Comparison of ENCODE assay signal across 21 cellular contexts in the genomic region with DNA sequence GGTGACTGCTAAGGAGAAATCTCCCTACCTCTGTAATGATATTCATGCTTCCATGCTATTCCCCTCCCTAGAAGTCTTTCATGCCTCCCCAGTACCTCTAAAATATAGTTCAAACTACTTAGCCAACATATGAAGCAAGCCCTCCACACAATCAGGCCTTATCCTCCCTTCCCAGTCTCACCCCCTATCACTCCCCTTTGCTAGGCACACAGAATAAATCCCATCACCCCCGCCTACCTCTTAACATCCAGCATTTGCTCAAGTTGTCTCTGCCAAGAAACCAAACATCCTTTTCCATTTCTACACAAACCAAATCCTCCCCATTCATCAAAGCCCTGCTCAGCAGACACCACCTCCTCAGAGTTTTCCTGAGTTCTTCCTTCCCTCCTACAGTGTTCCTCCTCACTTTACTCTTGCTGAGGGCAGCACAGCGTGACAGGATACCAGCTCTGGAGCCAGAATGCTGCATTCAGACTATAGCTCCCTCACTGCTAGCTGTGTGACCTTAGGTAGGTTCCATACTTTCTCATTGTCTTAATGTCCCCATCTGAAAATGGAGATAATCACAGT. TPM values are rescaled to one million over a fixed set of nuclear protein-coding genes. Genes with fewer than 3 reads are reported as not detected.
DNase-seq lines count a peak whose midpoint lies in the region; ATAC-seq and FAIRE-seq lines count a peak whose summit lies in the region.
"Had no signal": no experiment of that assay in that cellular context is flagged by ENCODE, and none has a peak within 500 bp of the region (broad histone marks: within the 10 kb centered on the region; RNA-seq: fewer than 3 reads in every experiment).

No MANE protein-coding gene starts in this region.

- peaks cover 47% of the 10 kb centered on the region for H3K4me1 Mint-ChIP-seq in activated T-helper 1 cell treated with anti-CD3 and anti-CD28 coated beads, Interleukin-12 subunit alpha, Interleukin-12 subunit beta, Interleukin-2, Interleukin-4 antibody, amounts not matched to agents 30 ng/mL and 10 ng/mL and 1 ng/mL, durations not matched to agents 14 hours and 24 hours and 36 hours (ENCODE audit: low read depth)
- peaks cover 42 to 77% (median 72%) of the 10 kb centered on the region in 4 donors for H3K4me1 Mint-ChIP-seq in naive thymus-derived CD8-positive, alpha-beta T cell
- peaks cover 31 to 69% (median 46%) of the 10 kb centered on the region in 3 donors for H3K4me1 Mint-ChIP-seq in CD8-positive, alpha-beta memory T cell

- no peaks in the 10 kb centered on the region for H3K9me3 Mint-ChIP-seq in activated T-helper 1 cell treated with anti-CD3 and anti-CD28 coated beads, Interleukin-12 subunit alpha, Interleukin-12 subunit beta, Interleukin-2, Interleukin-4 antibody, amounts not matched to agents 30 ng/mL and 10 ng/mL and 1 ng/mL, durations not matched to agents 14 hours and 24 hours and 36 hours
- no peaks in the 10 kb centered on the region for H3K9me3 Mint-ChIP-seq in naive thymus-derived CD8-positive, alpha-beta T cell
- H3K9me3 Mint-ChIP-seq in CD8-positive, alpha-beta memory T cell: no peaks in the 10 kb centered on the region

- H3K4me3 Mint-ChIP-seq in activated T-helper 1 cell treated with anti-CD3 and anti-CD28 coated beads, Interleukin-12 subunit alpha, Interleukin-12 subunit beta, Interleukin-2, Interleukin-4 antibody, amounts not matched to agents 30 ng/mL and 10 ng/mL and 1 ng/mL, durations not matched to agents 14 hours and 24 hours and 36 hours: no peak overlapping the region
- peak overlapping the region in 3 of 10 donors; percentile 1 to 12 (median 4) for H3K4me3 Mint-ChIP-seq in naive thymus-derived CD8-positive, alpha-beta T cell
- H3K4me3 Mint-ChIP-seq in CD8-positive, alpha-beta memory T cell: peak overlapping the region in 1 of 7 donors; percentile 1

- peaks cover 10% of the 10 kb centered on the region for H3K36me3 Mint-ChIP-seq in activated T-helper 1 cell treated with anti-CD3 and anti-CD28 coated beads, Interleukin-12 subunit alpha, Interleukin-12 subunit beta, Interleukin-2, Interleukin-4 antibody, amounts not matched to agents 30 ng/mL and 10 ng/mL and 1 ng/mL, durations not matched to agents 14 hours and 24 hours and 36 hours (ENCODE audit: low read depth)
- peaks cover 0 to 7% (median 4%) of the 10 kb centered on the region in 3 donors for H3K36me3 Mint-ChIP-seq in naive thymus-derived CD8-positive, alpha-beta T cell
- peaks cover 0 to 4% (median 0%) of the 10 kb centered on the region in 3 donors for H3K36me3 Mint-ChIP-seq in CD8-positive, alpha-beta memory T cell

- H3K36me3 ChIP-seq in CD8-positive, alpha-beta memory T cell (ENCODE audit: insufficient read depth, low read length): no peaks in the 10 kb centered on the region
- H3K36me3 ChIP-seq: SJCRH30 had no signal

- ATAC-seq in naive thymus-derived CD8-positive, alpha-beta T cell: no peak
- ATAC-seq in HG02840 (IDR thresholded peaks at IDR 0.05; ENCODE audit: low FRiP score, unreplicated experiment): no peak
- ATAC-seq: A549, K562 had no signal

- POLR2A ChIA-PET in naive thymus-derived CD8-positive, alpha-beta T cell (lab: Charles Lee): no interaction called here
- POLR2A ChIA-PET in CD8-positive, alpha-beta memory T cell (lab: Charles Lee): no interaction called here

- no peaks in the 10 kb centered on the region for H3K9me3 ChIP-seq in CD8-positive, alpha-beta memory T cell (ENCODE audit: low read length)
- H3K9me3 ChIP-seq: A549, SJCRH30 had no signal

- no peaks in the 10 kb centered on the region for H3K27me3 ChIP-seq in CD8-positive, alpha-beta memory T cell (ENCODE audit: insufficient read depth, low read length, poor library complexity, severe bottlenecking)
- H3K27me3 ChIP-seq: SJCRH30 had no signal

- FAIRE-seq in A204.1 (lab: Jason Lieb, UNC) (peak; percentile 80), HTR-8/SVneo (lab: Jason Lieb, UNC) (peak; percentile 38)
- FAIRE-seq: A549, K562 had no signal

- peaks cover 27% of the 10 kb centered on the region for H3K4me1 ChIP-seq in CD8-positive, alpha-beta memory T cell (ENCODE audit: insufficient read depth, low read length)
- H3K4me1 ChIP-seq: SJCRH30 had no signal

- CTCF ChIA-PET in CD8-positive, alpha-beta memory T cell (lab: Charles Lee): no interaction called here

- H3K27ac ChIP-seq in CD8-positive, alpha-beta memory T cell (ENCODE audit: low read depth, low read length): no peak overlapping the region
- H3K27ac ChIP-seq: A549, HL-60, SJCRH30 had no signal

- H3K4me3 ChIP-seq in CD8-positive, alpha-beta memory T cell (ENCODE audit: low read length): no peak overlapping the region
- H3K4me3 ChIP-seq: A549, K562, SJCRH30 had no signal

- DNase-seq in HTR-8/SVneo (ENCODE audit: insufficient read length, low spot score): no peak
- DNase-seq in activated T-helper 1 cell treated with anti-CD3 and anti-CD28 coated beads, Interleukin-12 subunit alpha, Interleukin-12 subunit beta, Interleukin-2, Interleukin-4 antibody, amounts not matched to agents 30 ng/mL and 10 ng/mL and 1 ng/mL, durations not matched to agents 14 hours and 24 hours and 36 hours (ENCODE audit: low spot score): no peak
- no peak for DNase-seq in naive thymus-derived CD8-positive, alpha-beta T cell
- no peak for DNase-seq in CD8-positive, alpha-beta memory T cell
- DNase-seq in posterior vena cava (ENCODE audit: low spot score): no peak
- DNase-seq in posterior cingulate gyrus: no peak
- DNase-seq: C1 segment of cervical spinal cord; EL; NCI-H1417 treated with DMSO at 0.1 percent for 48 hours; NCI-H2029; NCI-H2171; NCI-H446; NCI-H69; NK-92 treated with Interleukin-12 subunit alpha and Interleukin-12 subunit beta, amount 100 ng/mL, for 24 hours; SJCRH30 had no signal

- intact Hi-C loops in activated T-helper 1 cell treated with anti-CD3 and anti-CD28 coated beads, Interleukin-12 subunit alpha, Interleukin-12 subunit beta, Interleukin-2, Interleukin-4 antibody, amounts not matched to agents 30 ng/mL and 10 ng/mL and 1 ng/mL, durations not matched to agents 14 hours and 24 hours and 36 hours (cut with micrococcal nuclease): no loop called here
- intact Hi-C loops in posterior vena cava (cut with DNase I): no loop called here
- intact Hi-C loops in posterior cingulate gyrus (cut with DNase I): no loop called here

- H3K27me3 Mint-ChIP-seq in activated T-helper 1 cell treated with anti-CD3 and anti-CD28 coated beads, Interleukin-12 subunit alpha, Interleukin-12 subunit beta, Interleukin-2, Interleukin-4 antibody, amounts not matched to agents 30 ng/mL and 10 ng/mL and 1 ng/mL, durations not matched to agents 14 hours and 24 hours and 36 hours (ENCODE audit: insufficient read depth): no peaks in the 10 kb centered on the region
- H3K27me3 Mint-ChIP-seq in naive thymus-derived CD8-positive, alpha-beta T cell: no peaks in the 10 kb centered on the region
- H3K27me3 Mint-ChIP-seq in CD8-positive, alpha-beta memory T cell: no peaks in the 10 kb centered on the region

- H3K27ac Mint-ChIP-seq in activated T-helper 1 cell treated with anti-CD3 and anti-CD28 coated beads, Interleukin-12 subunit alpha, Interleukin-12 subunit beta, Interleukin-2, Interleukin-4 antibody, amounts not matched to agents 30 ng/mL and 10 ng/mL and 1 ng/mL, durations not matched to agents 14 hours and 24 hours and 36 hours: peak overlapping the region; percentile 15
- peak overlapping the region in 6 of 10 donors; percentile 3 to 85 (median 20) for H3K27ac Mint-ChIP-seq in naive thymus-derived CD8-positive, alpha-beta T cell
- peak overlapping the region in 3 of 8 donors; percentile 39 to 72 (median 47) for H3K27ac Mint-ChIP-seq in CD8-positive, alpha-beta memory T cell

RNA-seq across cellular contexts. Expression of a gene that starts 7.0 kb away (rescaled TPM):
- 9.3 and 10.2 TPM in 2 replicates for total RNA-seq in activated T-helper 1 cell treated with anti-CD3 and anti-CD28 coated beads, Interleukin-12 subunit alpha, Interleukin-12 subunit beta, Interleukin-2, Interleukin-4 antibody, amounts not matched to agents 30 ng/mL and 10 ng/mL and 1 ng/mL, durations not matched to agents 14 hours and 24 hours and 36 hours
- total RNA-seq in naive thymus-derived CD8-positive, alpha-beta T cell: 10 to 100 TPM; 65.2 to 71.1 TPM
- polyA plus RNA-seq in naive thymus-derived CD8-positive, alpha-beta T cell: 10 to 100 TPM in 1 of 3 donors, 1 to 10 TPM in 2; 2.5 to 11.6 (median 7.4) TPM
- total RNA-seq in CD8-positive, alpha-beta memory T cell: 10 to 100 TPM in 1 of 2 experiments, 1 to 10 TPM in 1; 10.0 to 11.3 TPM
- polyA plus RNA-seq in CD8-positive, alpha-beta memory T cell: 6.5 TPM
- total RNA-seq in posterior vena cava: 10 to 100 TPM; 55.2 to 60.8 TPM

RNA-seq across cellular contexts. Expression of a gene that starts 7.4 kb away (rescaled TPM):
- total RNA-seq in activated T-helper 1 cell treated with anti-CD3 and anti-CD28 coated beads, Interleukin-12 subunit alpha, Interleukin-12 subunit beta, Interleukin-2, Interleukin-4 antibody, amounts not matched to agents 30 ng/mL and 10 ng/mL and 1 ng/mL, durations not matched to agents 14 hours and 24 hours and 36 hours: not detected in 2 replicates
- total RNA-seq in naive thymus-derived CD8-positive, alpha-beta T cell: 1 to 10 TPM; 1.1 to 1.7 TPM
- polyA plus RNA-seq in naive thymus-derived CD8-positive, alpha-beta T cell: under 1 TPM in 2 of 3 donors, not detected in 1; 0.31 to 0.91 TPM
- total RNA-seq in CD8-positive, alpha-beta memory T cell: under 1 TPM; 0.33 to 0.60 TPM
- polyA plus RNA-seq in CD8-positive, alpha-beta memory T cell: not detected
- 1 to 10 TPM; 1.1 to 2.4 TPM for total RNA-seq in posterior vena cava
- total RNA-seq: H4 had no signal
